ENCODE assay signal across 3 cellular contexts in the genomic region with DNA sequence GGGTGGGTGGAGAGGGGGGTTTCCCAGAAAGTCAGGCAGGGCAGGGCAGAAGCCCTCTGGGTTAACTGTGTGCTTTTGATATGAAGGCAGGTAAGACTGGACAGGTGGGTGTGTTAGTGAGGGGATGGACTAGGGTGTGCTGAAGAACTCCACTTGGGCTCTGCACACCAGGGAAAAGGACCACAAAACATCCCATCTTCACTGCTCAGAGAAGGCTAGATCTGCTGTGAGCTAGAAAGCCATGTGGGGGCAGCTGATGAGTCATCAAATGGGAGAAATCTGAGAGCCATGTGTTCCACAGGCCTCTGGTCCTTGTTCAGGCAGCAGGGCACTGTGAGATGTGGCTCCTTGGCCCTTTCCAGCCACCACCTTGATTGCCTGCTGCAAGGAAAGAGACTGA. TPM values are rescaled to one million over a fixed set of nuclear protein-coding genes. Genes with fewer than 3 reads are reported as not detected.
"Had no signal": no experiment of that assay in that cellular context is flagged by ENCODE, and none has a peak within 500 bp of the region (broad histone marks: within the 10 kb centered on the region; RNA-seq: fewer than 3 reads in every experiment).

No MANE protein-coding gene starts in this region.

RNA-seq across cellular contexts. Expression of a gene that starts 51.8 kb away (rescaled TPM):
- total RNA-seq: GM23338, H4, H7 had no signal
